11 cellular contexts compared by ENCODE assay signal in genomic region chr15:23647421-23648375, GRCh38. TPM values are rescaled to one million over a fixed set of nuclear protein-coding genes. Genes with fewer than 3 reads are reported as not detected.
A peak's percentile ranks its signal among the peaks of the same experiment; 100 is the strongest.
DNase-seq lines count a peak whose midpoint lies in the region; ATAC-seq, FAIRE-seq and TF ChIP-seq lines count a peak whose summit lies in the region.
"Had no signal": no experiment of that assay in that cellular context is flagged by ENCODE, and none has a peak within 500 bp of the region (broad histone marks: within the 10 kb centered on the region; RNA-seq: fewer than 3 reads in every experiment).

MAGEL2 (minus strand) TSS chr15:23647867; CDS start chr15:23647742, 125 bp downstream.

- peaks cover 2% of the 10 kb centered on the region for H3K36me3 Mint-ChIP-seq in neural crest cell (ENCODE audit: low read depth)

- H3K9me3 Mint-ChIP-seq in neural crest cell: no peaks in the 10 kb centered on the region
- H3K9me3 Mint-ChIP-seq: CD4-positive, alpha-beta T cell had no signal

- CTCF ChIA-PET in A549 (lab: Yijun Ruan, JAX): interaction anchor here (0.8 to 0.9 kb wide), 2 partner anchors 11 to 230 kb away, joined by 3 read pairs; no protein-coding TSS in a partner anchor

- 0 out of 3 replicates have a peak within 1 kb of the TSS, but pooled peaks have one; percentile 23 for H3K4me2 ChIP-seq in A549
- H3K4me2 ChIP-seq: KMS-11 had no signal

- H3K36me3 ChIP-seq in MG63 (no peaks in the 10 kb centered on the region), endocrine pancreas (ENCODE audit: control insufficient read depth, insufficient read depth, low read length) (no peaks in the 10 kb centered on the region)
- H3K36me3 ChIP-seq: SJSA1 had no signal

- H3K9me3 ChIP-seq in A549 (no peaks in the 10 kb centered on the region), MG63 (no peaks in the 10 kb centered on the region), endocrine pancreas (ENCODE audit: control insufficient read depth, low read length) (no peaks in the 10 kb centered on the region)

- H3K4me3 Mint-ChIP-seq in neural crest cell: peak within 1 kb of the TSS; percentile 87
- H3K4me3 Mint-ChIP-seq: CD4-positive, alpha-beta T cell had no signal

- H3K4me3 ChIP-seq in A549 (no peak within 1 kb of the TSS), MG63 (0 out of 2 replicates have a peak within 1 kb of the TSS, but pooled peaks have one; percentile 10), endocrine pancreas (ENCODE audit: control insufficient read depth, insufficient read depth, low read length) (peak within 1 kb of the TSS; percentile 56)
- H3K4me3 ChIP-seq: SJSA1 had no signal

- peaks cover 27% of the 10 kb centered on the region for H3K4me1 Mint-ChIP-seq in neural crest cell

- peak within 1 kb of the TSS; percentile 54 for H3K9ac ChIP-seq in endocrine pancreas (ENCODE audit: control insufficient read depth, insufficient read depth, low read length)
- H3K9ac ChIP-seq: KMS-11 had no signal

- no peak for TF ChIP-seq RAD21 in A549 (conservative IDR thresholded peaks at IDR 0.05 in 1 of 2, IDR thresholded peaks at IDR 0.05 in 1 of 2)

- no peak for FAIRE-seq in A549 (lab: Jason Lieb, UNC)

- no peaks in the 10 kb centered on the region for H3K27me3 Mint-ChIP-seq in neural crest cell (ENCODE audit: low read depth)

- DNase-seq in A549 (ENCODE audit: low read depth in 1 of 2, low spot score in 1 of 2): no peak
- DNase-seq in MG63: no peak
- DNase-seq in neural crest cell (ENCODE audit: low read depth, low spot score): peak; percentile 42
- no peak for DNase-seq in NCI-H2107 treated with DMSO at 0.1 percent for 48 hours (lab: John Stamatoyannopoulos, UW; ENCODE audit: unreplicated experiment)
- DNase-seq in activated CD4-positive, alpha-beta T cell treated with anti-CD3 and anti-CD28 coated beads for 1 hour: no peak
- no peak for DNase-seq in activated CD4-positive, alpha-beta T cell treated with anti-CD3 and anti-CD28 coated beads, Interleukin-2, amount 50 U/mL, for 1 hour
- DNase-seq: CD4-positive, alpha-beta T cell had no signal

- peaks cover 10% of the 10 kb centered on the region; the same call in 1 of the 2 replicates for H3K27me3 ChIP-seq in MG63
- no peaks in the 10 kb centered on the region for H3K27me3 ChIP-seq in endocrine pancreas (ENCODE audit: control insufficient read depth, insufficient read depth, low read length)
- H3K27me3 ChIP-seq: SJSA1 had no signal

- ATAC-seq in A549 (peak; percentile 23 to 39; a peak in 3 of 6 replicates), GM21360 (IDR thresholded peaks at IDR 0.05; ENCODE audit: unreplicated experiment) (no peak)

- TF ChIP-seq CTCF in A549 (IDR thresholded peaks at IDR 0.05): no peak
- TF ChIP-seq CTCF in neural crest cell (conservative IDR thresholded peaks at IDR 0.05): no peak

- H3K27ac ChIP-seq in A549: no peak within 1 kb of the TSS
- H3K27ac ChIP-seq: KMS-11, SJSA1 had no signal

- H3K4me1 ChIP-seq in A549 (no peaks in the 10 kb centered on the region), endocrine pancreas (ENCODE audit: control insufficient read depth, insufficient read depth, low read length) (no peaks in the 10 kb centered on the region)
- H3K4me1 ChIP-seq: SJSA1 had no signal

- WGBS in A549 (ENCODE audit: missing lambda C conversion rate): 16% methylated on average over 11 of the region's 37 CpGs

- POLR2A ChIA-PET in A549 (lab: Yijun Ruan, JAX): no interaction called here

- TF ChIP-seq EP300 in A549 (IDR thresholded peaks at IDR 0.05): no peak

- peak within 1 kb of the TSS; percentile 93 for H3K27ac Mint-ChIP-seq in neural crest cell (ENCODE audit: unreplicated experiment)
- H3K27ac Mint-ChIP-seq: CD4-positive, alpha-beta T cell had no signal

- TF ChIP-seq POLR2A in A549 (IDR thresholded peaks at IDR 0.05; ENCODE audit: low read length): no peak

TF ChIP-seq in A549, 52 proteins besides CTCF, POLR2A, EP300 and RAD21:
- TF ChIP-seq ZFP36 (IDR thresholded peaks at IDR 0.05; ENCODE audit: borderline replicate concordance, partially characterized antibody) (no peak), HEYL (CRISPR knock-in tag; IDR thresholded peaks at IDR 0.05) (no peak), FOXS1 (CRISPR knock-in tag; IDR thresholded peaks at IDR 0.05) (no peak), ATOH8 (CRISPR knock-in tag; IDR thresholded peaks at IDR 0.05; ENCODE audit: low read depth) (no peak), RNF2 (IDR thresholded peaks at IDR 0.05; ENCODE audit: borderline replicate concordance, low read depth) (no peak), JUNB (IDR thresholded peaks at IDR 0.05) (no peak), ZNF302 (CRISPR knock-in tag; IDR thresholded peaks at IDR 0.05) (no peak), RARB (CRISPR knock-in tag; IDR thresholded peaks at IDR 0.05) (no peak), BHLHE40 (IDR thresholded peaks at IDR 0.05; ENCODE audit: low read depth, low read length) (no peak), ESRRA (IDR thresholded peaks at IDR 0.05; ENCODE audit: borderline replicate concordance, low read length) (no peak), SREBF2 (IDR thresholded peaks at IDR 0.05) (no peak), RCOR1 (IDR thresholded peaks at IDR 0.05; ENCODE audit: low read depth, low read length) (no peak), HDAC2 (IDR thresholded peaks at IDR 0.05) (no peak), CEBPB (IDR thresholded peaks at IDR 0.05) (no peak), NPAS2 (CRISPR knock-in tag; IDR thresholded peaks at IDR 0.05; ENCODE audit: borderline replicate concordance) (no peak), ZSCAN20 (CRISPR knock-in tag; IDR thresholded peaks at IDR 0.05) (no peak), POLR2AphosphoS2 (conservative IDR thresholded peaks at IDR 0.05; ENCODE audit: low read length) (no peak)

RNA-seq across cellular contexts. Expression of gene MAGEL2, which starts in this region (rescaled TPM):
- 0.04 TPM in 1 of 2 replicates, not detected in the other for polyA plus RNA-seq in A549 (2011; rRNA removed)
- polyA plus RNA-seq in A549 (2012; cell fraction: cytosol; rRNA removed): 0.01 and 0.06 TPM in 2 replicates
- polyA plus RNA-seq in A549 (2012; cell fraction: nucleus; rRNA removed): 0.11 and 0.12 TPM in 2 replicates
- polyA plus RNA-seq in A549 (2017; fragmentation: RNase III; extraction: RNeasy Plus Mini Kit Qiagen cat#74134 plus additional on column Dnase treatment): not detected in 3 replicates
- polyA minus RNA-seq in A549 (2011; rRNA and poly(A)+ RNA removed): 0.04 TPM in 1 of 2 replicates, not detected in the other
- total RNA-seq in MG63 (2014; rRNA removed; shearing (Covaris generic); ENCODE audit: low replicate concordance): not detected in 2 replicates
- 11.9 and 13.1 TPM in 2 replicates for total RNA-seq in neural crest cell
- total RNA-seq: CD4-positive, alpha-beta T cell; SJSA1 had no signal

Comparison
In these comparisons a context has a peak if more than half of its experiments do, and no peak if none do; other contexts are left out.
1. RNA of gene MAGEL2 (total RNA-seq): 11.9 to 13.1 TPM in neural crest cell; not detected in MG63; every median in the first group is over 10 times any median in the second.
2. Peak in ATAC-seq and H3K4me2 ChIP-seq in A549; RNA of the gene not detected or under 1 TPM.